Comparison of ENCODE assay signal across 8 cellular contexts in genomic region chr6:166275714-166276166, GRCh38. TPM values are rescaled to one million over a fixed set of nuclear protein-coding genes. Genes with fewer than 3 reads are reported as not detected.
DNase-seq lines count a peak whose midpoint lies in the region; ATAC-seq and TF ChIP-seq lines count a peak whose summit lies in the region.

No MANE protein-coding gene starts in this region.

- no peaks in the 10 kb centered on the region for H3K79me2 ChIP-seq in OCI-LY7 (ENCODE audit: insufficient read depth, low read depth, low read length)

- H3K36me3 ChIP-seq in OCI-LY7 (ENCODE audit: insufficient read depth, low read length) (no peaks in the 10 kb centered on the region), esophagus muscularis mucosa (no peaks in the 10 kb centered on the region)

- no peak overlapping the region for H3K27ac Mint-ChIP-seq in nephron progenitor cell
- peak overlapping the region in 1 of 2 donors; percentile 31 for H3K27ac Mint-ChIP-seq in stimulated activated naive CD8-positive, alpha-beta T cell treated with anti-CD3 and anti-CD28 coated beads, Interleukin-15, amount 100 ng/mL, for 72 hours

- intact Hi-C loops in OCI-LY7 (cut with micrococcal nuclease; ENCODE audit: unreplicated experiment) (loop anchor here (1.0 to 5.0 kb wide), 6 partner anchors 38 to 388 kb away; no protein-coding TSS in a partner anchor), esophagus muscularis mucosa (cut with DNase I) (loop anchor here (2.0 kb wide), 1 partner anchor 123 kb away; no protein-coding TSS in a partner anchor)

- H3K27me3 ChIP-seq in esophagus muscularis mucosa, result peaks cover 0 to 30% (median 0%) of the 10 kb centered on the region in 4 donors

- no peaks in the 10 kb centered on the region for H3K9me3 Mint-ChIP-seq in nephron progenitor cell
- H3K9me3 Mint-ChIP-seq in stimulated activated naive CD8-positive, alpha-beta T cell treated with anti-CD3 and anti-CD28 coated beads, Interleukin-15, amount 100 ng/mL, for 72 hours, result no peaks in the 10 kb centered on the region

- TF ChIP-seq CTCF in OCI-LY7 (conservative IDR thresholded peaks at IDR 0.05; ENCODE audit: low read length), result peak; percentile 100
- peak in 2 of 3 experiments; percentile 96 to 98 for TF ChIP-seq CTCF in esophagus muscularis mucosa (IDR thresholded peaks at IDR 0.05)
- TF ChIP-seq CTCF in nephron progenitor cell (IDR thresholded peaks at IDR 0.05), result peak; percentile 99

- no peak overlapping the region for H3K4me3 Mint-ChIP-seq in nephron progenitor cell
- no peak overlapping the region for H3K4me3 Mint-ChIP-seq in stimulated activated naive CD8-positive, alpha-beta T cell treated with anti-CD3 and anti-CD28 coated beads, Interleukin-15, amount 100 ng/mL, for 72 hours

- DNase-seq in CMK (ENCODE audit: low read depth), result peak; percentile 31
- peak; percentile 75 for DNase-seq in OCI-LY7 (ENCODE audit: low spot score)
- DNase-seq in activated T-cell treated with anti-CD3 and anti-CD28 coated beads for 48 hours (ENCODE audit: low read depth), result peak; percentile 83
- peak; percentile 88 for DNase-seq in esophagus muscularis mucosa (ENCODE audit: extremely low spot score)
- peak; percentile 88 for DNase-seq in nephron progenitor cell
- peak; percentile 77 to 85 for DNase-seq in stimulated activated naive CD8-positive, alpha-beta T cell treated with anti-CD3 and anti-CD28 coated beads, Interleukin-15, amount 100 ng/mL, for 72 hours

- no TSS peak for BruUV-seq in OCI-LY7 (replicated peaks; lab: Mats Ljungman, UMichigan)

- no peak for TF ChIP-seq EP300 in esophagus muscularis mucosa (IDR thresholded peaks at IDR 0.05)

- no peaks in the 10 kb centered on the region for H4K20me1 ChIP-seq in OCI-LY7 (ENCODE audit: insufficient read depth, low read length)

- 1% methylated on average over 21 of the region's 21 CpGs for WGBS in esophagus muscularis mucosa

- ATAC-seq in GM19324 (IDR thresholded peaks at IDR 0.05; ENCODE audit: low FRiP score, unreplicated experiment), result peak; percentile 83
- ATAC-seq in HG03342 (IDR thresholded peaks at IDR 0.05; ENCODE audit: unreplicated experiment), result peak; percentile 85
- peak; percentile 83 for ATAC-seq in stimulated activated naive CD8-positive, alpha-beta T cell treated with anti-CD3 and anti-CD28 coated beads, Interleukin-15, amount 100 ng/mL, for 72 hours

- no peaks in the 10 kb centered on the region for H3K9me3 ChIP-seq in OCI-LY7 (ENCODE audit: low read length)
- no peaks in the 10 kb centered on the region for H3K9me3 ChIP-seq in esophagus muscularis mucosa

- CTCF ChIA-PET in OCI-LY7 (lab: Charles Lee; ENCODE audit: unreplicated experiment), result interaction anchor here (1.3 to 2.0 kb wide), 4 partner anchors 10 to 129 kb away, joined by 3 to 7 read pairs (median 6); no protein-coding TSS in a partner anchor

- H3K4me3 ChIP-seq in OCI-LY7 (ENCODE audit: low read depth, low read length, poor library complexity, severe bottlenecking), result no peak overlapping the region
- H3K4me3 ChIP-seq in esophagus muscularis mucosa, result no peak overlapping the region

- peaks cover 4% of the 10 kb centered on the region for H3K4me1 Mint-ChIP-seq in nephron progenitor cell
- peaks cover 14% of the 10 kb centered on the region for H3K4me1 Mint-ChIP-seq in stimulated activated naive CD8-positive, alpha-beta T cell treated with anti-CD3 and anti-CD28 coated beads, Interleukin-15, amount 100 ng/mL, for 72 hours

- H3K9me2 ChIP-seq in OCI-LY7 (ENCODE audit: insufficient read depth, low read length), result no peaks in the 10 kb centered on the region

- POLR2A ChIA-PET in OCI-LY7 (lab: Charles Lee), result interaction anchor here (0.5 to 0.7 kb wide), 3 partner anchors 11 to 849 kb away, joined by 3 read pairs; no protein-coding TSS in a partner anchor

- H3K4me1 ChIP-seq in OCI-LY7 (ENCODE audit: insufficient read depth, low read length, poor library complexity, severe bottlenecking), result peaks cover 14% of the 10 kb centered on the region
- H3K4me1 ChIP-seq in esophagus muscularis mucosa, result peaks cover 0 to 19% (median 14%) of the 10 kb centered on the region in 4 donors

- H2AFZ ChIP-seq in OCI-LY7 (ENCODE audit: low read length), result peak overlapping the region; percentile 92; the same call in 1 of the 2 replicates

- TF ChIP-seq POLR2A in esophagus muscularis mucosa (IDR thresholded peaks at IDR 0.05; ENCODE audit: low read depth), result no peak

- no peaks in the 10 kb centered on the region for H3K36me3 Mint-ChIP-seq in nephron progenitor cell (ENCODE audit: low read depth)

- peaks cover 16% of the 10 kb centered on the region for H3K27me3 Mint-ChIP-seq in nephron progenitor cell (ENCODE audit: low read depth, poor library complexity)
- peaks cover 8% of the 10 kb centered on the region for H3K27me3 Mint-ChIP-seq in stimulated activated naive CD8-positive, alpha-beta T cell treated with anti-CD3 and anti-CD28 coated beads, Interleukin-15, amount 100 ng/mL, for 72 hours

- H3K27ac ChIP-seq in OCI-LY7 (ENCODE audit: low read depth, low read length, poor library complexity, severe bottlenecking), result no peak overlapping the region
- no peak overlapping the region for H3K27ac ChIP-seq in esophagus muscularis mucosa (replicated peaks in 1 of 4)

- H3K4me2 ChIP-seq in OCI-LY7 (ENCODE audit: low read length), result peak overlapping the region; percentile 48

RNA-seq across cellular contexts. Expression of gene PRR18, which starts 32.5 kb away (rescaled TPM):
- total RNA-seq in OCI-LY7 (2014; rRNA removed; shearing (Covaris generic)), result 0.26 and 0.38 TPM in 2 replicates
- total RNA-seq in OCI-LY7 (2022) (0.13 TPM in 1 of 2 replicates, not detected in the other), esophagus muscularis mucosa (under 1 TPM in 1 of 4 donors, not detected in 3; 0.23 TPM)

Comparison
In these comparisons a context has a peak if more than half of its experiments do, and no peak if none do; other contexts are left out.
1. DNase-seq: peak in every context shown above with its lines; median percentile 88 in esophagus muscularis mucosa; 88 in nephron progenitor cell; 83 in activated T-cell treated with anti-CD3 and anti-CD28 coated beads for 48 hours; 81 in stimulated activated naive CD8-positive, alpha-beta T cell treated with anti-CD3 and anti-CD28 coated beads, Interleukin-15, amount 100 ng/mL, for 72 hours; 75 in OCI-LY7; 31 in CMK.